Comparison of ENCODE assay signal across 8 cellular contexts in genomic region chr4:83536649-83537352, GRCh38. TPM values are rescaled to one million over a fixed set of nuclear protein-coding genes. Genes with fewer than 3 reads are reported as not detected.
DNase-seq lines count a peak whose midpoint lies in the region; ATAC-seq and TF ChIP-seq lines count a peak whose summit lies in the region.

No MANE protein-coding gene starts in this region.

- H3K4me1 Mint-ChIP-seq in T-helper 17 cell, result peaks cover 26% of the 10 kb centered on the region

- TF ChIP-seq CTCF in GM12875 (IDR thresholded peaks at IDR 0.05; ENCODE audit: borderline replicate concordance, insufficient read depth, low read depth, low read length) (no peak), foreskin fibroblast (IDR thresholded peaks at IDR 0.05; ENCODE audit: low read depth, low read length) (no peak)

- peaks cover 4% of the 10 kb centered on the region for H3K27me3 Mint-ChIP-seq in T-helper 17 cell

- no peaks in the 10 kb centered on the region for H3K9me3 ChIP-seq in T-helper 17 cell (ENCODE audit: control insufficient read depth, low read length, poor library complexity, severe bottlenecking)

- H3K4me3 ChIP-seq in GM12875 (ENCODE audit: low read depth, low read length), result peak overlapping the region; percentile 63
- H3K4me3 ChIP-seq in foreskin fibroblast (ENCODE audit: low read depth in 1 of 2, low read length in 2 of 2), result peak overlapping the region; percentile 74 to 85
- peak overlapping the region; percentile 90 for H3K4me3 ChIP-seq in rectal smooth muscle tissue (ENCODE audit: low read length)

- peaks cover 6% of the 10 kb centered on the region for H3K4me1 ChIP-seq in rectal smooth muscle tissue (ENCODE audit: control insufficient read depth, insufficient read depth, low read length)

- peak overlapping the region; percentile 60 for H3K9ac ChIP-seq in rectal smooth muscle tissue (ENCODE audit: low read length)

- no peaks in the 10 kb centered on the region for H3K36me3 ChIP-seq in rectal smooth muscle tissue (ENCODE audit: control insufficient read depth, insufficient read depth, low read length)

- H3K27me3 ChIP-seq in rectal smooth muscle tissue (ENCODE audit: control insufficient read depth, insufficient read depth, low read length), result no peaks in the 10 kb centered on the region

- no peak for ATAC-seq in T-helper 17 cell
- ATAC-seq in HG03280 (IDR thresholded peaks at IDR 0.05; ENCODE audit: unreplicated experiment), result no peak

- no peak for DNase-seq in T-helper 17 cell
- DNase-seq in foreskin fibroblast, result peak in 1 of 2 donors; percentile 24
- no peak for DNase-seq in Ammon's horn (ENCODE audit: low spot score)
- DNase-seq in NCI-H1417 treated with DMSO at 0.1 percent for 48 hours (lab: John Stamatoyannopoulos, UW), result no peak
- no peak for DNase-seq in stimulated activated naive CD4-positive, alpha-beta T cell (lab: John Stamatoyannopoulos, UW)

- peaks cover 2% of the 10 kb centered on the region for H3K36me3 Mint-ChIP-seq in T-helper 17 cell (ENCODE audit: low read depth)

- H3K27ac Mint-ChIP-seq in T-helper 17 cell, result peak overlapping the region; percentile 92

- H3K4me3 Mint-ChIP-seq in T-helper 17 cell, result peak overlapping the region; percentile 99

- H3K27ac ChIP-seq in rectal smooth muscle tissue (ENCODE audit: low read depth, low read length), result peak overlapping the region; percentile 75

RNA-seq across cellular contexts. Expression of gene GPAT3, which starts 0.9 kb away (rescaled TPM):
- 1 to 10 TPM; 4.1 to 5.0 TPM for total RNA-seq in T-helper 17 cell

RNA-seq across cellular contexts. Expression of gene ABRAXAS1, which starts 51.9 kb away (rescaled TPM):
- 10 to 100 TPM; 16.6 to 17.6 TPM for total RNA-seq in T-helper 17 cell
